18 cellular contexts compared by ENCODE assay signal in genomic region chr10:103762924-103763323, GRCh38.
A peak's percentile ranks its signal among the peaks of the same experiment; 100 is the strongest.
DNase-seq lines count a peak whose midpoint lies in the region; ATAC-seq and TF ChIP-seq lines count a peak whose summit lies in the region.
"Had no signal": no experiment of that assay in that cellular context is flagged by ENCODE, and none has a peak within 500 bp of the region (broad histone marks: within the 10 kb centered on the region; RNA-seq: fewer than 3 reads in every experiment).

No MANE protein-coding gene starts in this region.

- intact Hi-C loops in psoas muscle (cut with DNase I) (no loop called here), lower leg skin (cut with DNase I; ENCODE audit: low total_unique reads) (no loop called here)

- no peak for TF ChIP-seq POLR2A in lower leg skin (IDR thresholded peaks at IDR 0.05)

- DNase-seq in DMS 273 (lab: John Stamatoyannopoulos, UW; ENCODE audit: unreplicated experiment) (peak; percentile 46), DMS 273 treated with DMSO at 0.1 percent for 48 hours (lab: John Stamatoyannopoulos, UW) (no peak), endodermal cell (no peak), psoas muscle (no peak), lower leg skin (ENCODE audit: low spot score in 2 of 2) (no peak), NCI-H2081 (lab: John Stamatoyannopoulos, UW) (no peak)
- DNase-seq: activated naive CD8-positive, alpha-beta T cell treated with anti-CD3 and anti-CD28 coated beads for 36 hours; Caco-2; effector memory CD8-positive, alpha-beta T cell; left lung; NCI-H1694 treated with DMSO at 0.1 percent for 48 hours; NCI-H226; stimulated activated CD4-positive, alpha-beta T cell treated with anti-CD3 and anti-CD28 coated beads, Interleukin-4, amount 100 ng/mL, for 1 hour; stomach had no signal

- 99 to 100% methylated on average over 2 of the region's 2 CpGs for WGBS in endodermal cell (ENCODE audit: insufficient coverage in 1 of 2, insufficient read length in 1 of 2), 2 experiments
- WGBS in psoas muscle, 3 donors: 38 to 64% (median 39%) methylated on average over 2 of the region's 2 CpGs
- WGBS in lower leg skin, 2 donors: 85 to 94% methylated on average over 2 of the region's 2 CpGs

- peak overlapping the region; percentile 63 for H3K27ac ChIP-seq in KOPT-K1 (ENCODE audit: low read depth, low read length, poor library complexity, severe bottlenecking)
- H3K27ac ChIP-seq in endodermal cell (ENCODE audit: low read depth, low read length): peak overlapping the region; percentile 12
- peak overlapping the region; percentile 99 for H3K27ac ChIP-seq in psoas muscle
- H3K27ac ChIP-seq: 22Rv1 had no signal

- H3K9me3 ChIP-seq in KOPT-K1 (ENCODE audit: insufficient read depth, low read length, poor library complexity, severe bottlenecking) (no peaks in the 10 kb centered on the region), endodermal cell (ENCODE audit: control insufficient read depth, low read length) (no peaks in the 10 kb centered on the region), psoas muscle (no peaks in the 10 kb centered on the region)
- H3K9me3 ChIP-seq: Caco-2, left lung, stomach had no signal

- no peak overlapping the region for H3K4me3 Mint-ChIP-seq in endodermal cell
- H3K4me3 Mint-ChIP-seq: activated naive CD8-positive, alpha-beta T cell treated with anti-CD3 and anti-CD28 coated beads for 36 hours had no signal

- peak in 1 of 4 donors; percentile 14 for ATAC-seq in psoas muscle
- no peak for ATAC-seq in GM19351 (IDR thresholded peaks at IDR 0.05; ENCODE audit: unreplicated experiment)
- ATAC-seq: effector memory CD8-positive, alpha-beta T cell; left lung had no signal

- no peak overlapping the region for H3K9ac ChIP-seq in endodermal cell (ENCODE audit: extremely low read depth, low read length, poor library complexity, severe bottlenecking)

- H3K27me3 ChIP-seq in endodermal cell (ENCODE audit: control insufficient read depth, insufficient read depth, low read length, poor library complexity, severe bottlenecking) (no peaks in the 10 kb centered on the region), psoas muscle (ENCODE audit: insufficient read depth in 3 of 3, low read length in 2 of 3) (no peaks in the 10 kb centered on the region)
- H3K27me3 ChIP-seq: left lung, stomach had no signal

- H3K4me1 Mint-ChIP-seq in endodermal cell: peaks cover 39% of the 10 kb centered on the region

- peaks cover 6% of the 10 kb centered on the region for H3K4me1 ChIP-seq in endodermal cell (ENCODE audit: control insufficient read depth, insufficient read depth, low read length)
- peaks cover 75% of the 10 kb centered on the region for H3K4me1 ChIP-seq in psoas muscle

- H3K9me3 Mint-ChIP-seq in endodermal cell: no peaks in the 10 kb centered on the region
- H3K9me3 Mint-ChIP-seq: effector memory CD8-positive, alpha-beta T cell had no signal

- TF ChIP-seq CTCF in endodermal cell (conservative IDR thresholded peaks at IDR 0.05) (no peak), psoas muscle (IDR thresholded peaks at IDR 0.05) (no peak), lower leg skin (IDR thresholded peaks at IDR 0.05) (no peak)

- peaks cover 5% of the 10 kb centered on the region for H3K36me3 Mint-ChIP-seq in endodermal cell (ENCODE audit: low read depth)
- H3K36me3 Mint-ChIP-seq: activated naive CD8-positive, alpha-beta T cell treated with anti-CD3 and anti-CD28 coated beads for 36 hours had no signal

- H3K36me3 ChIP-seq in KOPT-K1 (ENCODE audit: insufficient read depth, low read length) (no peaks in the 10 kb centered on the region), endodermal cell (ENCODE audit: control insufficient read depth, insufficient read depth, low read length) (peaks cover 3% of the 10 kb centered on the region), psoas muscle (ENCODE audit: insufficient read depth in 1 of 2, low read depth in 1 of 2) (no peaks in the 10 kb centered on the region)
- H3K36me3 ChIP-seq: left lung, stomach had no signal

- H3K4me3 ChIP-seq in endodermal cell (ENCODE audit: low read length) (no peak overlapping the region), psoas muscle (no peak overlapping the region), lower leg skin (ENCODE audit: low read depth, poor library complexity, severe bottlenecking) (no peak overlapping the region)
- H3K4me3 ChIP-seq: left lung, stomach had no signal

- no peaks in the 10 kb centered on the region for H3K27me3 Mint-ChIP-seq in endodermal cell (ENCODE audit: insufficient read depth)
- H3K27me3 Mint-ChIP-seq: activated naive CD8-positive, alpha-beta T cell treated with anti-CD3 and anti-CD28 coated beads for 36 hours; effector memory CD8-positive, alpha-beta T cell had no signal

- peak overlapping the region; percentile 15 for H3K27ac Mint-ChIP-seq in endodermal cell
- H3K27ac Mint-ChIP-seq: B cell had no signal

Comparison
In these comparisons a context has a peak if more than half of its experiments do, and no peak if none do; other contexts are left out.
1. H3K27ac ChIP-seq: peak in every context shown above with its lines; median percentile 99 in psoas muscle; 63 in KOPT-K1; 12 in endodermal cell.